Comparison of ENCODE assay signal across 1 cellular context in genomic region chr10:86821600-86821999, GRCh38.
TF ChIP-seq lines count a peak whose summit lies in the region.

No MANE protein-coding gene starts in this region.

TF ChIP-seq in WTC11, 78 proteins besides CTCF, POLR2A, EP300 and RAD21:
- TF ChIP-seq CBFB (CRISPR knock-in tag; IDR thresholded peaks at IDR 0.05; ENCODE audit: low read depth) (no peak), CDX4 (CRISPR knock-in tag; IDR thresholded peaks at IDR 0.05; ENCODE audit: borderline replicate concordance) (no peak), E2F1 (CRISPR knock-in tag; IDR thresholded peaks at IDR 0.05) (no peak), SOX15 (CRISPR knock-in tag; IDR thresholded peaks at IDR 0.05) (no peak), GTF2I (CRISPR knock-in tag; conservative IDR thresholded peaks at IDR 0.05) (no peak), NFYB (CRISPR knock-in tag; conservative IDR thresholded peaks at IDR 0.05; ENCODE audit: low read depth) (no peak), OVOL2 (CRISPR knock-in tag; IDR thresholded peaks at IDR 0.05; ENCODE audit: borderline replicate concordance) (no peak), ATF1 (CRISPR knock-in tag; IDR thresholded peaks at IDR 0.05) (no peak), GRHL2 (CRISPR knock-in tag; IDR thresholded peaks at IDR 0.05; ENCODE audit: insufficient replicate concordance, severe bottlenecking) (no peak), ZNF121 (CRISPR knock-in tag; IDR thresholded peaks at IDR 0.05) (no peak), IRF2 (CRISPR knock-in tag; IDR thresholded peaks at IDR 0.05; ENCODE audit: borderline replicate concordance, low read depth) (no peak), NR3C1 (CRISPR knock-in tag; conservative IDR thresholded peaks at IDR 0.05; ENCODE audit: low read depth) (no peak), ZNF138 (CRISPR knock-in tag; conservative IDR thresholded peaks at IDR 0.05) (no peak), JAZF1 (CRISPR knock-in tag; IDR thresholded peaks at IDR 0.05) (no peak), ZNF425 (CRISPR knock-in tag; conservative IDR thresholded peaks at IDR 0.05) (no peak), ZNF423 (CRISPR knock-in tag; IDR thresholded peaks at IDR 0.05) (no peak), ZNF396 (CRISPR knock-in tag; IDR thresholded peaks at IDR 0.05; ENCODE audit: borderline replicate concordance) (no peak)
- TF ChIP-seq, protein P1, sequence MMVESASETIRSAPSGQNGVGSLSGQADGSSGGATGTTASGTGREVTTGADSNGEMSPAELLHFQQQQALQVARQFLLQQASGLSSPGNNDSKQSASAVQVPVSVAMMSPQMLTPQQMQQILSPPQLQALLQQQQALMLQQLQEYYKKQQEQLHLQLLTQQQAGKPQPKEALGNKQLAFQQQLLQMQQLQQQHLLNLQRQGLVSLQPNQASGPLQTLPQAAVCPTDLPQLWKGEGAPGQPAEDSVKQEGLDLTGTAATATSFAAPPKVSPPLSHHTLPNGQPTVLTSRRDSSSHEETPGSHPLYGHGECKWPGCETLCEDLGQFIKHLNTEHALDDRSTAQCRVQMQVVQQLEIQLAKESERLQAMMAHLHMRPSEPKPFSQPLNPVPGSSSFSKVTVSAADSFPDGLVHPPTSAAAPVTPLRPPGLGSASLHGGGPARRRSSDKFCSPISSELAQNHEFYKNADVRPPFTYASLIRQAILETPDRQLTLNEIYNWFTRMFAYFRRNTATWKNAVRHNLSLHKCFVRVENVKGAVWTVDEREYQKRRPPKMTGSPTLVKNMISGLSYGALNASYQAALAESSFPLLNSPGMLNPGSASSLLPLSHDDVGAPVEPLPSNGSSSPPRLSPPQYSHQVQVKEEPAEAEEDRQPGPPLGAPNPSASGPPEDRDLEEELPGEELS (CRISPR knock-in tag; IDR thresholded peaks at IDR 0.05): no peak
- TF ChIP-seq, protein P2, sequence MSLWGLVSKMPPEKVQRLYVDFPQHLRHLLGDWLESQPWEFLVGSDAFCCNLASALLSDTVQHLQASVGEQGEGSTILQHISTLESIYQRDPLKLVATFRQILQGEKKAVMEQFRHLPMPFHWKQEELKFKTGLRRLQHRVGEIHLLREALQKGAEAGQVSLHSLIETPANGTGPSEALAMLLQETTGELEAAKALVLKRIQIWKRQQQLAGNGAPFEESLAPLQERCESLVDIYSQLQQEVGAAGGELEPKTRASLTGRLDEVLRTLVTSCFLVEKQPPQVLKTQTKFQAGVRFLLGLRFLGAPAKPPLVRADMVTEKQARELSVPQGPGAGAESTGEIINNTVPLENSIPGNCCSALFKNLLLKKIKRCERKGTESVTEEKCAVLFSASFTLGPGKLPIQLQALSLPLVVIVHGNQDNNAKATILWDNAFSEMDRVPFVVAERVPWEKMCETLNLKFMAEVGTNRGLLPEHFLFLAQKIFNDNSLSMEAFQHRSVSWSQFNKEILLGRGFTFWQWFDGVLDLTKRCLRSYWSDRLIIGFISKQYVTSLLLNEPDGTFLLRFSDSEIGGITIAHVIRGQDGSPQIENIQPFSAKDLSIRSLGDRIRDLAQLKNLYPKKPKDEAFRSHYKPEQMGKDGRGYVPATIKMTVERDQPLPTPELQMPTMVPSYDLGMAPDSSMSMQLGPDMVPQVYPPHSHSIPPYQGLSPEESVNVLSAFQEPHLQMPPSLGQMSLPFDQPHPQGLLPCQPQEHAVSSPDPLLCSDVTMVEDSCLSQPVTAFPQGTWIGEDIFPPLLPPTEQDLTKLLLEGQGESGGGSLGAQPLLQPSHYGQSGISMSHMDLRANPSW (CRISPR knock-in tag; conservative IDR thresholded peaks at IDR 0.05; ENCODE audit: low read depth): no peak
